8 cellular contexts compared by ENCODE assay signal in genomic region chr4:158671665-158671914, GRCh38. TPM values are rescaled to one million over a fixed set of nuclear protein-coding genes. Genes with fewer than 3 reads are reported as not detected.
DNase-seq lines count a peak whose midpoint lies in the region; ATAC-seq and TF ChIP-seq lines count a peak whose summit lies in the region.

C4orf46 (minus strand) TSS chr4:158671887; CDS start chr4:158671801, 86 bp downstream.

- no peaks in the 10 kb centered on the region for H3K27me3 ChIP-seq in HL-60 (ENCODE audit: insufficient read depth, poor library complexity, severe bottlenecking)
- H3K27me3 ChIP-seq in breast epithelium, result no peaks in the 10 kb centered on the region

- H3K36me3 ChIP-seq in breast epithelium, result no peaks in the 10 kb centered on the region

- TF ChIP-seq CTCF in 22Rv1 (IDR thresholded peaks at IDR 0.05), result no peak
- TF ChIP-seq CTCF in HL-60 (IDR thresholded peaks at IDR 0.05; ENCODE audit: insufficient read depth, low read length), result no peak
- TF ChIP-seq CTCF in breast epithelium (IDR thresholded peaks at IDR 0.05), result no peak
- no peak for TF ChIP-seq CTCF in mesothelial cell of epicardium (IDR thresholded peaks at IDR 0.05; ENCODE audit: unreplicated experiment)

- H3K4me1 Mint-ChIP-seq in mesothelial cell of epicardium, result peaks cover 25% of the 10 kb centered on the region

- TF ChIP-seq POLR2A in breast epithelium (IDR thresholded peaks at IDR 0.05), result no peak

- peaks cover 3 to 4% of the 10 kb centered on the region in 2 donors for H3K4me1 ChIP-seq in breast epithelium

- peak within 1 kb of the TSS; percentile 94 for H3K4me3 Mint-ChIP-seq in mesothelial cell of epicardium

- H3K4me3 ChIP-seq in HL-60 (replicated peaks; ENCODE audit: insufficient read depth, low read length) (peak within 1 kb of the TSS; percentile 95), breast epithelium (peak within 1 kb of the TSS; percentile 73 to 97 (median 87))

- H3K27ac Mint-ChIP-seq in mesothelial cell of epicardium, result peak within 1 kb of the TSS; percentile 99

- ATAC-seq in HG03565 (IDR thresholded peaks at IDR 0.05; ENCODE audit: unreplicated experiment) (no peak), HG02970 (IDR thresholded peaks at IDR 0.05; ENCODE audit: low FRiP score, unreplicated experiment) (no peak), HG03025 (IDR thresholded peaks at IDR 0.05; ENCODE audit: low FRiP score, unreplicated experiment) (no peak)

- no peaks in the 10 kb centered on the region for H3K27me3 Mint-ChIP-seq in mesothelial cell of epicardium (ENCODE audit: low read depth)

- no peaks in the 10 kb centered on the region for H3K9me3 ChIP-seq in breast epithelium

- peaks cover 2% of the 10 kb centered on the region for H3K36me3 Mint-ChIP-seq in mesothelial cell of epicardium

- H3K27ac ChIP-seq in 22Rv1 (peak within 1 kb of the TSS; percentile 90), HL-60 (replicated peaks) (peak within 1 kb of the TSS; percentile 92), breast epithelium (peak within 1 kb of the TSS; percentile 98 to 100)

- DNase-seq in HL-60 (ENCODE audit: low read depth in 1 of 2, low spot score in 1 of 2) (no peak), breast epithelium (ENCODE audit: low spot score in 2 of 2) (no peak), mesothelial cell of epicardium (ENCODE audit: low spot score in 2 of 2, unreplicated experiment in 2 of 2) (no peak), NCI-H2107 (lab: John Stamatoyannopoulos, UW) (no peak)

- H3K9me3 Mint-ChIP-seq in mesothelial cell of epicardium, result no peaks in the 10 kb centered on the region

- intact Hi-C loops in breast epithelium (cut with DNase I; ENCODE audit: low total_unique reads), result no loop called here

RNA-seq across cellular contexts. Expression of gene C4orf46, which starts in this region (rescaled TPM):
- total RNA-seq in breast epithelium, result 1 to 10 TPM; 3.3 to 6.1 (median 5.4) TPM
- total RNA-seq in mesothelial cell of epicardium, result 16.2 to 17.4 TPM (median 17.4 TPM) in 3 replicates
